In the genomic region with DNA sequence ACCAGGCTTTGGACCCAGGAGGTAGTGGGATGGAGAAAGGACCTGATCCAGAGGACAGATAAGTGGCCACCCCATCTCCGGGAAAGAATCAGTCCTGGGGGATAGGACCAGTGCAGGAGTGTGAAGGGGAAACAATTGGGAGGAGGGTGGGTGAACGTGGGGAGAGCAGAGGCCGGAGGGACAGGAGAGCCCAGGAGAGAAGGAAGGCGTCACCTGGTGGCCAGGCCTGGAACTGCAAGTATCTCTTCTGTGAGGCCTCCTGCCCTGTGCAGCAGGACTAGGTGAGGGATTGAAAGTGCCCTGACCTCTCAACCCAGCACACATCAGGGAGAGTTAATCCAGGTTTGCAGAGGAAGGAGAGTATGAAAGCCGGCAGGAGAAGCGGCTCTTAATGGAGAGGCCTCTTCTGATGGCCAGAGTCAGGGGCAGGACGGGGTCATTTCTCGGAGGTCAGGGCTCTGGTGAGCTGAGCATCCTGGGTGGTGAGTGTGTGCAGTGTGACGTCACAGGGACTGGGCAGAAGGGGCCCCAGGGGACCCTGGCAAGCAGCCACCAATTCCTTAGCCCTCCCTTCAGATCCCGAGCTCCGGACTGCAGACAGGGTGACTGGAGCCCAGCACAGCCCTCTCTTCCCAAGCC, we compare ENCODE assay signal across 8 cellular contexts. TPM values are rescaled to one million over a fixed set of nuclear protein-coding genes. Genes with fewer than 3 reads are reported as not detected.
DNase-seq lines count a peak whose midpoint lies in the region; ATAC-seq, FAIRE-seq and TF ChIP-seq lines count a peak whose summit lies in the region.

No MANE protein-coding gene starts in this region.

- H3K27ac ChIP-seq in pancreas: no peak overlapping the region
- H3K27ac ChIP-seq in transverse colon: peak overlapping the region in 1 of 4 donors; percentile 82

- H3K4me1 ChIP-seq in pancreas (peaks cover 0 to 17% (median 0%) of the 10 kb centered on the region in 3 donors), transverse colon (peaks cover 8 to 42% (median 29%) of the 10 kb centered on the region in 4 donors)

- H3K27me3 ChIP-seq in pancreas (no peaks in the 10 kb centered on the region), transverse colon (no peaks in the 10 kb centered on the region)

- no peak for TF ChIP-seq POLR2A in transverse colon (IDR thresholded peaks at IDR 0.05)

- H3K9me3 ChIP-seq in pancreas: no peaks in the 10 kb centered on the region
- no peaks in the 10 kb centered on the region for H3K9me3 ChIP-seq in transverse colon

- DNase-seq in GM03348 (ENCODE audit: low spot score) (peak; percentile 93), LNCaP clone FGC (ENCODE audit: low read depth) (no peak), SHP77 treated with DMSO at 0.1 percent for 48 hours (lab: John Stamatoyannopoulos, UW) (peak; percentile 3), germinal center (ENCODE audit: low spot score) (peak; percentile 77), pancreas (peak; percentile 73 to 98 (median 88)), transverse colon (peak; percentile 90)
- peak; percentile 51 for DNase-seq in activated gamma-delta T cell treated with anti-CD3 and anti-CD28 coated beads, Interleukin-2, amount 50 U/mL, for 16 hours (ENCODE audit: low read depth)

- in situ Hi-C loops in transverse colon (cut with MboI; ENCODE audit: low pct_ligation_motif_present in 1 of 4, low pct_unique_long_range_greater_than_20kb in 1 of 4, low sequenced_read_pairs in 3 of 4): no loop called here

- TF ChIP-seq CTCF in LNCaP clone FGC (IDR thresholded peaks at IDR 0.05; ENCODE audit: control insufficient read depth, extremely low read depth, insufficient read depth) (peak; percentile 92), pancreas (IDR thresholded peaks at IDR 0.05) (peak; percentile 90 to 95 (median 94)), transverse colon (IDR thresholded peaks at IDR 0.05) (peak; percentile 90 to 96 (median 95))

- intact Hi-C loops in pancreas (cut with DNase I) (no loop called here), transverse colon (cut with DNase I; ENCODE audit: low total_unique reads) (loop anchor here (5.0 kb wide), 1 partner anchor 156 kb away; no protein-coding TSS in a partner anchor)

- no peak for FAIRE-seq in pancreas (lab: Jason Lieb, UNC)

- H3K4me3 ChIP-seq in LNCaP clone FGC (ENCODE audit: low read depth, low read length) (no peak overlapping the region), pancreas (no peak overlapping the region), transverse colon (no peak overlapping the region)

- no peaks in the 10 kb centered on the region for H3K36me3 ChIP-seq in pancreas
- no peaks in the 10 kb centered on the region for H3K36me3 ChIP-seq in transverse colon

- TF ChIP-seq EP300 in transverse colon (IDR thresholded peaks at IDR 0.05; ENCODE audit: low read depth): no peak

- ATAC-seq in pancreas: peak; percentile 71 to 89 (median 84)
- ATAC-seq in GM18867 (IDR thresholded peaks at IDR 0.05; ENCODE audit: unreplicated experiment): no peak

- 26 to 34% methylated on average over 11 of the region's 11 CpGs for WGBS in pancreas, 2 donors
- WGBS in transverse colon (ENCODE audit: low coverage in 1 of 2), 2 donors: 2 to 32% methylated on average over 4 to 11 of the region's 11 CpGs

RNA-seq across cellular contexts. Expression of a gene that starts 9.2 kb away (rescaled TPM):
- total RNA-seq in pancreas (10 to 100 TPM; 28.7 to 62.5 (median 44.3) TPM), transverse colon (100 to 1,000 TPM; 142 to 215 (median 177) TPM)
- 10 to 100 TPM; 37.3 to 56.3 TPM for polyA plus RNA-seq in pancreas

RNA-seq across cellular contexts. Expression of a gene that starts 13.2 kb away (rescaled TPM):
- total RNA-seq in pancreas (not detected), transverse colon (under 1 TPM in 2 of 4 donors, not detected in 2; 0.16 to 0.41 TPM)
- under 1 TPM; 0.04 to 0.63 TPM for polyA plus RNA-seq in pancreas

RNA-seq across cellular contexts. Expression of a gene that starts 30.8 kb away (rescaled TPM):
- total RNA-seq in pancreas (1 to 10 TPM in 2 of 6 donors, under 1 TPM in 4; 0.06 to 3.0 (median 0.70) TPM), transverse colon (under 1 TPM in 2 of 4 donors, not detected in 2; 0.14 to 0.95 TPM)
- polyA plus RNA-seq in pancreas: 1 to 10 TPM; 2.4 to 7.0 TPM
